In the genomic region with DNA sequence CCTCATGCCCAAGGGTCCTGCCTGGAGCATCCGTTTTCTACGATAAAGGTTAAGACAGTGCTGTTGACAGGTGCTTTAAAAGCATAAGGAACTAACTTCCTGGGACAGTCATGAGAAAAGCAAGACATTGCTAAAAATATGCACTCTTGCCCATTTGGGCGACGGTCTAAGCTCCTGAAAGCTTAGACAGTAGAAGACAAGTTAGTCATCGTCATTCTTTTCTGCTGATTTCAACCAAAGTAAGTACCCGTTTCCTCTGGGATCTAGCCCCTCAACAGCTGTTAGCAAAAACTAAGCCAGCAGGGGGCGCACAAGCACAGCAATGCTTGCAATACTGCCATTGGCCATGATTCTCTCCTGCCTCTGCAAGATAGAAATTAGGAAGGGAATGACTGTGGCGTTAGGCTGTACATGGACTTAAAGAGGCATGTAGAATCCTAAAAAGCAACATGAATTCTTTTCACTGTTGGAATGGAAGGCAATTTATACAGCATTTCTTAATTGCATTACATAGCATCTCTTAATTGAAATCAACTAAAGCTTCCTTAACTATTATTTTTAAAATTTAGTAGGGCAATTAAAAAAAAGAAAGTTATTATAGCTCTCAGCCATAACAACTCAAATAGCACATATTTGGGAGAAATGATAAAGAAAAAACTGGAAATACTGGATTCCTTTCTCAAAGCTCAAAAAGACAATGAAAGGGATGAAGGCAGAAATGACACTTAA, we compare ENCODE assay signal across 8 cellular contexts.
A peak's percentile ranks its signal among the peaks of the same experiment; 100 is the strongest.
DNase-seq lines count a peak whose midpoint lies in the region; ATAC-seq and TF ChIP-seq lines count a peak whose summit lies in the region.

No MANE protein-coding gene starts in this region.

- no peak overlapping the region for H3K4me3 ChIP-seq in Jurkat, Clone E6-1 (ENCODE audit: low read length)
- H3K4me3 ChIP-seq in OCI-LY1 (ENCODE audit: low read depth, low read length, poor library complexity, severe bottlenecking) (no peak overlapping the region), epithelial cell of proximal tubule (ENCODE audit: low read depth, low read length) (no peak overlapping the region)

- no peak overlapping the region for H3K4me2 ChIP-seq in OCI-LY1 (ENCODE audit: low read length)

- no peaks in the 10 kb centered on the region for H3K9me3 ChIP-seq in OCI-LY1 (ENCODE audit: low read length)

- no peaks in the 10 kb centered on the region for H4K20me1 ChIP-seq in OCI-LY1 (ENCODE audit: insufficient read depth, low read length)

- no peaks in the 10 kb centered on the region for H3F3A ChIP-seq in OCI-LY1 (ENCODE audit: insufficient read depth, low read length)

- TF ChIP-seq CTCF in OCI-LY1 (IDR thresholded peaks at IDR 0.05; ENCODE audit: low read length) (peak; percentile 94), epithelial cell of proximal tubule (conservative IDR thresholded peaks at IDR 0.05; ENCODE audit: low read depth, low read length) (peak; percentile 99)

- no peaks in the 10 kb centered on the region for H3K27me3 ChIP-seq in OCI-LY1 (ENCODE audit: insufficient read depth, low read length)

- no peaks in the 10 kb centered on the region for H3K36me3 ChIP-seq in OCI-LY1 (ENCODE audit: insufficient read depth, low read length)

- no peak overlapping the region for H2AFZ ChIP-seq in OCI-LY1 (ENCODE audit: low read length)

- H3K9me2 ChIP-seq in OCI-LY1 (ENCODE audit: low read depth, low read length): no peaks in the 10 kb centered on the region

- no peaks in the 10 kb centered on the region for H3K79me2 ChIP-seq in OCI-LY1 (ENCODE audit: insufficient read depth, low read length)

- ATAC-seq in GM21360 (IDR thresholded peaks at IDR 0.05; ENCODE audit: unreplicated experiment): peak; percentile 77

- no peaks in the 10 kb centered on the region for H3K4me1 ChIP-seq in OCI-LY1 (ENCODE audit: insufficient read depth, low read length, severe bottlenecking)

- no peak overlapping the region for H3K9ac ChIP-seq in OCI-LY1 (ENCODE audit: low read length)

- peak; percentile 93 for DNase-seq in COLO829 (ENCODE audit: low spot score)
- DNase-seq in Jurkat, Clone E6-1 (ENCODE audit: low read depth, low spot score): peak; percentile 77
- DNase-seq in activated CD8-positive, alpha-beta memory T cell treated with anti-CD3 and anti-CD28 coated beads, Interleukin-2, amount 50 U/mL, for 1 hour (ENCODE audit: extremely low read depth): peak; percentile 55
- peak; percentile 49 for DNase-seq in epithelial cell of proximal tubule (ENCODE audit: low read depth)
- DNase-seq in myocyte (ENCODE audit: low read depth): peak; percentile 88
- peak; percentile 56 to 88 for DNase-seq in stimulated activated CD8-positive, alpha-beta memory T cell treated with anti-CD3 and anti-CD28 coated beads, Interleukin-7, amount 100 ng/mL, for 1 hour (ENCODE audit: low read depth in 2 of 2)

- H3K27ac ChIP-seq in OCI-LY1 (ENCODE audit: low read depth, low read length, poor library complexity, severe bottlenecking): no peak overlapping the region
